ENCODE assay signal across 20 cellular contexts in the genomic region with DNA sequence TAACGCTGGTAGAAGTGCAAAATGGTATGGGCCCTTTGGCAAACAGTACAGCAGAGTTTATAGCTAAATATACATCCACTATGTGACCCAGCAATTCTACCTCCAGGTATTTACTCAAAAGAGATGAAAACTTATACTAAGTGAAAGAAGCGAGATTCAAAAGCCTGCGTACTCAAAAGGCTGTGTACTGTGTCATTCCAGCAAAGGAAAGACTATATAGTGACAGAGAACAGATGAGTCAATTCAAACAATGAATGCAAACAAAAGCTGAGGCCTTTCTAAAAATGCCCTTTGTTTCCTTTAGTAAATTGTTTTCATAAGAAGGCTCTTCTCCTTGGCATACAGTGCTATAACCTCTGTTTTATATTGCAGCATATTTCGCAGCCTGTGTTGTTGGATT.
DNase-seq lines count a peak whose midpoint lies in the region; FAIRE-seq lines count a peak whose summit lies in the region.
"Had no signal": no experiment of that assay in that cellular context is flagged by ENCODE, and none has a peak within 500 bp of the region (broad histone marks: within the 10 kb centered on the region; RNA-seq: fewer than 3 reads in every experiment).

No MANE protein-coding gene starts in this region.

- peak; percentile 44 for DNase-seq in SIG-M5 treated with dmso at 0.1 percent for 504 hours (lab: John Stamatoyannopoulos, UW; ENCODE audit: unreplicated experiment)
- no peak for DNase-seq in SIG-M5 (lab: John Stamatoyannopoulos, UW)
- peak; percentile 98 for DNase-seq in NCI-H2029 (lab: John Stamatoyannopoulos, UW)
- DNase-seq in NCI-H774 (lab: John Stamatoyannopoulos, UW): peak; percentile 51
- no peak for DNase-seq in stimulated activated CD4-positive, alpha-beta T cell treated with anti-CD3 and anti-CD28 coated beads, Interleukin-1b, Interleukin-23, amount 100 ng/mL, for 48 hours
- no peak for DNase-seq in RCC 7860 (ENCODE audit: low spot score)
- DNase-seq in stimulated activated CD4-positive, alpha-beta T cell treated with anti-CD3 and anti-CD28 coated beads, Interleukin-4, amount 100 ng/mL, for 4 hours: no peak
- DNase-seq: CD8-positive, alpha-beta T cell; DND-41; H7; HFFc6; Kasumi-1; MG63; NCI-H1048; NCI-H1436 treated with DMSO at 0.1 percent for 48 hours; NCI-H446 treated with DMSO at 0.1 percent for 48 hours; NCI-H82; OCI-M1; SJCRH30 had no signal

- no peak for FAIRE-seq in RCC 7860 (lab: Jason Lieb, UNC)
- FAIRE-seq: A204.1 had no signal

Comparison
In these comparisons a context has a peak if more than half of its experiments do, and no peak if none do; other contexts are left out.
1. DNase-seq: peak in SIG-M5 treated with dmso at 0.1 percent for 504 hours (single experiment), NCI-H2029 (single experiment) and NCI-H774 (single experiment); none in SIG-M5 (single experiment), stimulated activated CD4-positive, alpha-beta T cell treated with anti-CD3 and anti-CD28 coated beads, Interleukin-1b, Interleukin-23, amount 100 ng/mL, for 48 hours (single experiment), RCC 7860 (single experiment) and stimulated activated CD4-positive, alpha-beta T cell treated with anti-CD3 and anti-CD28 coated beads, Interleukin-4, amount 100 ng/mL, for 4 hours (0 of 2).